8 cellular contexts compared by ENCODE assay signal in genomic region chr1:223133824-223134435, GRCh38. TPM values are rescaled to one million over a fixed set of nuclear protein-coding genes. Genes with fewer than 3 reads are reported as not detected.
DNase-seq lines count a peak whose midpoint lies in the region; ATAC-seq, FAIRE-seq and TF ChIP-seq lines count a peak whose summit lies in the region.

No MANE protein-coding gene starts in this region.

- DNase-seq in GM12864 (ENCODE audit: low read depth) (no peak), NCI-H1436 treated with DMSO at 0.1 percent for 48 hours (lab: John Stamatoyannopoulos, UW) (peak; percentile 37), T-helper 2 cell (peak; percentile 52 to 73 (median 64)), amygdala (lab: John Stamatoyannopoulos, UW) (peak in 51 of 56 donors; percentile 8 to 82 (median 60)), right cardiac atrium (peak; percentile 87 to 95 (median 94)), pulmonary artery endothelial cell (ENCODE audit: low read depth, low spot score) (peak; percentile 35), urothelium cell line (ENCODE audit: low spot score) (peak; percentile 91)

- intact Hi-C loops in right cardiac atrium (cut with DNase I), result loop anchor here in 3 of 4 donors (2.0 to 10.0 kb wide), 3 partner anchors 51 to 549 kb away; no protein-coding TSS in a partner anchor

- no peak overlapping the region for H3K4me3 ChIP-seq in GM12864 (ENCODE audit: low read depth, low read length)
- peak overlapping the region; percentile 55 for H3K4me3 ChIP-seq in right cardiac atrium (ENCODE audit: low read length)

- ATAC-seq in HG02840 (IDR thresholded peaks at IDR 0.05; ENCODE audit: low FRiP score, unreplicated experiment) (peak; percentile 71), right cardiac atrium (peak; percentile 90 to 92)

- H3K9me3 ChIP-seq in right cardiac atrium (ENCODE audit: control insufficient read depth, low read length), result no peaks in the 10 kb centered on the region

- H3K27me3 ChIP-seq in right cardiac atrium (ENCODE audit: control insufficient read depth, insufficient read depth), result no peaks in the 10 kb centered on the region

- TF ChIP-seq CTCF in GM12864 (IDR thresholded peaks at IDR 0.05; ENCODE audit: low read depth, low read length, missing control alignments), result peak; percentile 93

- FAIRE-seq in urothelium cell line (lab: Jason Lieb, UNC), result peak; percentile 48

- no peak overlapping the region for H3K27ac ChIP-seq in right cardiac atrium (ENCODE audit: low read length)

- 4% methylated on average over 23 of the region's 23 CpGs for WGBS in right cardiac atrium

- peaks cover 5% of the 10 kb centered on the region for H3K4me1 ChIP-seq in right cardiac atrium (ENCODE audit: control insufficient read depth, insufficient read depth, low read length)

RNA-seq across cellular contexts. Expression of gene TLR5, which starts 9.1 kb away (rescaled TPM):
- total RNA-seq in right cardiac atrium (1 to 10 TPM; 2.0 to 6.8 (median 5.8) TPM), pulmonary artery endothelial cell (0.18 and 0.20 TPM in 2 replicates)
- polyA plus RNA-seq in right cardiac atrium, result 1.9 TPM
